28 cellular contexts compared by ENCODE assay signal in the genomic region with DNA sequence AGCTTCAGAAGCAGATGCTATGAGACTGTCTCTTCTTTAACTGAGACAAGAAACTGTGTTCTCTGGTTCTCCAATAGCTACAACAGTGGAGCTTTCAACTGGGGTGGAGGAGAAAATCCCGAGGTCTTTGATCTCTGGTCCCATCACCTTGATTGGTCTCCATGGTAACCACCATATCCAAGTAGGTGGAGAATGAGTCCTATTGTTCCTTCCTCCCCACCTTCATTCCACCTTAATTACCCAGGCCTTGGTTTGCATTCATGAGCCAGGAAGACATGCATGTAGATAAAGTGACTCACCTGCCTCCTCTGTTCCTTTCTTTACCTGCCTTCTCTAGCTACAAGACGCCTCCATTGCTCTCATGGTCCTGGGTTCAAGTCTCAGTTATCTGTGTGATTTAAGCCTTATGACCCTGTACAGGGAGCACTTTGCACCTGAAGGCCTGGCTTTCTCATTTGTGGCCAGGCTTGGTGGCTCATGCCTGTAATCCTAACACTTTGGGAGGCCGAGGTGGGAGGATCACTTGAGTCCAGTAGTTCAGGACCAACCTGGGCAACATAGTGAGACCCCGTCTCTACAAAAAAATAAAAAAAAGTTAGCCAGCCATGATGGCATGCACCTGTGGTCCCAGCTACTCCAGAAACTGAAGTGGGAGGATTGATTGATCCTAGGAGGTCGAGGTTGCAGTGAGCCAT.
DNase-seq lines count a peak whose midpoint lies in the region; ATAC-seq and TF ChIP-seq lines count a peak whose summit lies in the region.
"Had no signal": no experiment of that assay in that cellular context is flagged by ENCODE, and none has a peak within 500 bp of the region (broad histone marks: within the 10 kb centered on the region; RNA-seq: fewer than 3 reads in every experiment).

No MANE protein-coding gene starts in this region.

- H2BK120ac ChIP-seq in mesendoderm (ENCODE audit: low read depth, low read length) = no peak overlapping the region

- no peak overlapping the region for H3K4me2 ChIP-seq in mesendoderm (ENCODE audit: low read length)
- H3K4me2 ChIP-seq: BLaER1 treated with 17β-estradiol and CSF1 and Interleukin-3, amounts not matched to agents 10 nM and 100 nM had no signal

- H3K18ac ChIP-seq in mesendoderm (ENCODE audit: low read length) = no peak overlapping the region

- WGBS in mesendoderm (ENCODE audit: extremely low coverage, insufficient coverage, low lambda C conversion rate) = no CpG with 5 or more reads among the region's 5 CpGs

- H3K27me3 ChIP-seq in H7 (ENCODE audit: control insufficient read depth, insufficient read depth, low read length) (no peaks in the 10 kb centered on the region), foreskin keratinocyte (no peaks in the 10 kb centered on the region), mesendoderm (ENCODE audit: insufficient read depth, low read length, poor library complexity) (no peaks in the 10 kb centered on the region), Peyer's patch (no peaks in the 10 kb centered on the region)
- H3K27me3 ChIP-seq: BLaER1 treated with 17β-estradiol and CSF1 and Interleukin-3, amounts not matched to agents 10 nM and 100 nM; breast epithelium; neutrophil had no signal

- H2BK15ac ChIP-seq in mesendoderm (replicated peaks; ENCODE audit: low read depth) = no peak overlapping the region

- no peak overlapping the region for H3K9ac ChIP-seq in mesendoderm (ENCODE audit: low read length)
- H3K9ac ChIP-seq: BLaER1 treated with 17β-estradiol and CSF1 and Interleukin-3, amounts not matched to agents 10 nM and 100 nM had no signal

- H4K5ac ChIP-seq in mesendoderm (ENCODE audit: low read length) = no peak overlapping the region

- no peak overlapping the region for H2BK5ac ChIP-seq in mesendoderm (ENCODE audit: low read length)

- H3K23ac ChIP-seq in mesendoderm (ENCODE audit: low read length) = no peak overlapping the region

- no peaks in the 10 kb centered on the region for H3K36me3 ChIP-seq in H7 (replicated peaks; ENCODE audit: control insufficient read depth, insufficient read depth, low read length)
- no peaks in the 10 kb centered on the region for H3K36me3 ChIP-seq in mesendoderm (ENCODE audit: control insufficient read depth, insufficient read depth, low read length)
- H3K36me3 ChIP-seq in Peyer's patch = no peaks in the 10 kb centered on the region
- H3K36me3 ChIP-seq: BLaER1 treated with 17β-estradiol and CSF1 and Interleukin-3, amounts not matched to agents 10 nM and 100 nM; breast epithelium; neutrophil; WERI-Rb-1 had no signal

- H3K27ac ChIP-seq in foreskin keratinocyte (no peak overlapping the region), mesendoderm (ENCODE audit: low read depth, low read length) (no peak overlapping the region), Peyer's patch (no peak overlapping the region)
- H3K27ac ChIP-seq: BLaER1 treated with 17β-estradiol and CSF1 and Interleukin-3, amounts not matched to agents 10 nM and 100 nM; breast epithelium; neutrophil; psoas muscle; WERI-Rb-1 had no signal

- H3K9me3 ChIP-seq in Peyer's patch = no peaks in the 10 kb centered on the region
- H3K9me3 ChIP-seq: BLaER1 treated with 17β-estradiol and CSF1 and Interleukin-3, amounts not matched to agents 10 nM and 100 nM; breast epithelium; neutrophil; psoas muscle had no signal

- no peak overlapping the region for H3K4ac ChIP-seq in mesendoderm (ENCODE audit: low read depth, low read length)

- H3K4me3 ChIP-seq in H7 (ENCODE audit: insufficient read depth, low read depth, low read length) (no peak overlapping the region), mesendoderm (ENCODE audit: low read length) (no peak overlapping the region), Peyer's patch (no peak overlapping the region)
- H3K4me3 ChIP-seq: BLaER1 treated with 17β-estradiol and CSF1 and Interleukin-3, amounts not matched to agents 10 nM and 100 nM; breast epithelium; GM12878; psoas muscle had no signal

- H3K56ac ChIP-seq in mesendoderm (ENCODE audit: low read length) = no peak overlapping the region

- H4K8ac ChIP-seq in mesendoderm (ENCODE audit: low read depth, low read length) = no peak overlapping the region

- H3K79me2 ChIP-seq in mesendoderm (ENCODE audit: control insufficient read depth, insufficient read depth, low read length) = no peaks in the 10 kb centered on the region

- peaks cover 8% of the 10 kb centered on the region for H3K4me1 ChIP-seq in foreskin keratinocyte
- no peaks in the 10 kb centered on the region for H3K4me1 ChIP-seq in mesendoderm (ENCODE audit: control insufficient read depth, low read depth, low read length)
- H3K4me1 ChIP-seq in Peyer's patch = no peaks in the 10 kb centered on the region
- H3K4me1 ChIP-seq: BLaER1 treated with 17β-estradiol and CSF1 and Interleukin-3, amounts not matched to agents 10 nM and 100 nM; breast epithelium; psoas muscle had no signal

- ATAC-seq in foreskin keratinocyte = peak; percentile 91
- ATAC-seq in HG03439 (IDR thresholded peaks at IDR 0.05; ENCODE audit: unreplicated experiment) = no peak
- ATAC-seq: activated CD8-positive, alpha-beta memory T cell treated with anti-CD3 and anti-CD28 coated beads, Interleukin-2, amount 10 ng/mL, durations not matched to agents 7 days and 5 days; activated T-cell treated with anti-CD3 and anti-CD28 coated beads, Interleukin-2, amount 50 U/mL, for 72 hours; GM12878; psoas muscle; SK-N-SH treated with all-trans-retinoic acid at 6 μM for 48 hours; stimulated activated effector memory CD8-positive, alpha-beta T cell treated with anti-CD3 and anti-CD28 coated beads, Interleukin-12 subunit alpha, Interleukin-12 subunit beta, amount 100 ng/mL, for 72 hours had no signal

- no peaks in the 10 kb centered on the region for H3K79me1 ChIP-seq in mesendoderm (ENCODE audit: low read length)

- DNase-seq in H7 (peak; percentile 69), NCI-H748 (lab: John Stamatoyannopoulos, UW; ENCODE audit: unreplicated experiment) (peak; percentile 73), foreskin keratinocyte (peak; percentile 83 to 95), mesendoderm (peak; percentile 98), DMS 273 (lab: John Stamatoyannopoulos, UW; ENCODE audit: unreplicated experiment) (no peak), Peyer's patch (no peak)
- DNase-seq: ACHN; activated CD4-positive, alpha-beta T cell treated with anti-CD3 and anti-CD28 coated beads, Interleukin-2, amount 10 ng/mL, durations not matched to agents 7 days and 5 days; activated CD8-positive, alpha-beta memory T cell treated with anti-CD3 and anti-CD28 coated beads, Interleukin-2, amount 10 ng/mL, durations not matched to agents 7 days and 5 days; activated naive CD4-positive, alpha-beta T cell treated with anti-CD3 and anti-CD28 coated beads for 36 hours; activated T-cell treated with anti-CD3 and anti-CD28 coated beads, Interleukin-2, amount 50 U/mL, for 72 hours; amygdala; COR-L47; effector CD4-positive, alpha-beta T cell; foreskin melanocyte; NCI-H146; NCI-H2171; NCI-H524 treated with DMSO at 0.1 percent for 48 hours; psoas muscle; stimulated activated CD4-positive, alpha-beta T cell treated with anti-CD3 and anti-CD28 coated beads, Interleukin-2, amount 100 ng/mL, for 24 hours; WERI-Rb-1 had no signal

- TF ChIP-seq CTCF in foreskin keratinocyte (conservative IDR thresholded peaks at IDR 0.05) (no peak), Peyer's patch (IDR thresholded peaks at IDR 0.05) (no peak)

- TF ChIP-seq POLR2A in Peyer's patch (IDR thresholded peaks at IDR 0.05) = no peak

- H2AK5ac ChIP-seq in mesendoderm (ENCODE audit: low read length) = no peak overlapping the region

Comparison
In these comparisons a context has a peak if more than half of its experiments do, and no peak if none do; other contexts are left out.
1. DNase-seq: peak in H7 (single experiment), NCI-H748 (single experiment), foreskin keratinocyte (2 of 2) and mesendoderm (single experiment); none in DMS 273 (single experiment) and Peyer's patch (0 of 3).